ENCODE assay signal across 1 cellular context in the genomic region with DNA sequence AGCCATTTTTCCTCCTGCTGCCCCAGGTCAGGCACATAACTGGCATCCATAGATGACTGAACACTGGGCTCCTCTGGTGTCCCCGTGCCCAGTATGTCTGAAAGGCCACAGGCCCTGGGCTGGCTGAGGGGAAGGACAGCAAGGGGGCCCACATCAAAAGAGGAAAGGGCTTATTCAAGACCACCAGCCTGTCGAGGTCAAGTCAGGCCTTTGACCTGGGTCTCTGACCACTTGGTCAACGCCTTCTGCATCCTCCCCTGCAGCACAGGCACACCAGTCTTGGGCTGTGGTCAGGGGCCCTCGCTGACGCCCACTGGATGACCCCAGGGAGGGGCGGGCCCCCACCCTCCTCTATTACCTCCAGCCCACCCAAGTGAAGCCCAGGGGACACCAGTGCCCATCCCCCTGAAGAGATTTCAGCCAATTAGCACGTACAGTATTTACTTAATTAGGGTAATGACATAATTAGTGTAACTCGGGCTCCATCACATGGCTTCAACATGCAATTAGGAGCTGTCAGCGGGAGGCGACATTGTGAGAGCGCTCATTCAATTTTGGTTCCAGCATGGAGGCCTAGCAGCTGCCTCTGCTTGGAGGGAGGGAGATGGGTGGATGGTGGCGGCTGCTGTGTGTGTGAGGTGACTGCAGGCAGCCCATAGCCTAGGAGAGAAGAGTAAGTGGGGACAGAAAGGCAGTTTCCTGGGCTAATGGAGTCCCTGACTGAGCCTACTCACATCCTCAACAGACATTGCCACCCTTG.
TF ChIP-seq lines count a peak whose summit lies in the region.

No MANE protein-coding gene starts in this region.

TF ChIP-seq in H1, 55 proteins besides CTCF, POLR2A, EP300 and RAD21:
- TF ChIP-seq PHF8 (conservative IDR thresholded peaks at IDR 0.05; ENCODE audit: low read depth, low read length) (no peak), SP1 (IDR thresholded peaks at IDR 0.05; ENCODE audit: low read depth, low read length) (no peak), GABPA (IDR thresholded peaks at IDR 0.05; ENCODE audit: borderline replicate concordance, insufficient read depth, low read length) (no peak), JUND (IDR thresholded peaks at IDR 0.05; ENCODE audit: low read length) (no peak), SUZ12 (IDR thresholded peaks at IDR 0.05; ENCODE audit: low read length) (no peak), TCF12 (IDR thresholded peaks at IDR 0.05; ENCODE audit: low read depth, low read length) (no peak), CBX8 (IDR thresholded peaks at IDR 0.05; ENCODE audit: borderline replicate concordance, low read depth, low read length) (no peak), KDM1A (IDR thresholded peaks at IDR 0.05; ENCODE audit: borderline replicate concordance, low read length) (no peak), BRCA1 (IDR thresholded peaks at IDR 0.05; ENCODE audit: low read depth, low read length) (no peak), POU5F1 (IDR thresholded peaks at IDR 0.05; ENCODE audit: low read depth, low read length) (no peak), SIRT6 (IDR thresholded peaks at IDR 0.05; ENCODE audit: low read length) (no peak)
- TF ChIP-seq, protein P1, sequence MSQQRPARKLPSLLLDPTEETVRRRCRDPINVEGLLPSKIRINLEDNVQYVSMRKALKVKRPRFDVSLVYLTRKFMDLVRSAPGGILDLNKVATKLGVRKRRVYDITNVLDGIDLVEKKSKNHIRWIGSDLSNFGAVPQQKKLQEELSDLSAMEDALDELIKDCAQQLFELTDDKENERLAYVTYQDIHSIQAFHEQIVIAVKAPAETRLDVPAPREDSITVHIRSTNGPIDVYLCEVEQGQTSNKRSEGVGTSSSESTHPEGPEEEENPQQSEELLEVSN (IDR thresholded peaks at IDR 0.05) = no peak
